9 cellular contexts compared by ENCODE assay signal in genomic region chr6:125357515-125358256, GRCh38. TPM values are rescaled to one million over a fixed set of nuclear protein-coding genes. Genes with fewer than 3 reads are reported as not detected.
DNase-seq lines count a peak whose midpoint lies in the region; ATAC-seq lines count a peak whose summit lies in the region.
"Had no signal": no experiment of that assay in that cellular context is flagged by ENCODE, and none has a peak within 500 bp of the region (broad histone marks: within the 10 kb centered on the region; RNA-seq: fewer than 3 reads in every experiment).

No MANE protein-coding gene starts in this region.

- H3K36me3 Mint-ChIP-seq in naive B cell, result peaks cover 0 to 4% of the 10 kb centered on the region in 2 donors
- H3K36me3 Mint-ChIP-seq: activated naive CD4-positive, alpha-beta T cell treated with anti-CD3 and anti-CD28 coated beads, Interleukin-2, amount 50 U/mL, for 24 hours had no signal

- peak; percentile 65 for ATAC-seq in GM18870 (IDR thresholded peaks at IDR 0.05; ENCODE audit: unreplicated experiment)
- ATAC-seq in naive B cell (ENCODE audit: low read depth in 2 of 2), result peak; percentile 92 to 93

- peaks cover 12 to 25% (median 20%) of the 10 kb centered on the region in 3 donors for H3K4me1 Mint-ChIP-seq in naive B cell

- peak overlapping the region in 1 of 8 donors; percentile 8 for H3K4me3 Mint-ChIP-seq in naive B cell
- H3K4me3 Mint-ChIP-seq: activated naive CD4-positive, alpha-beta T cell treated with anti-CD3 and anti-CD28 coated beads, Interleukin-2, amount 50 U/mL, for 24 hours had no signal

- DNase-seq in H4 (ENCODE audit: low spot score) (peak; percentile 25), NCI-H2227 treated with DMSO at 0.1 percent for 48 hours (lab: John Stamatoyannopoulos, UW) (peak; percentile 1), naive B cell (peak; percentile 24), NCI-H1436 treated with DMSO at 0.1 percent for 48 hours (lab: John Stamatoyannopoulos, UW) (no peak), globus pallidus (ENCODE audit: low spot score) (no peak), NCI-H128 (lab: John Stamatoyannopoulos, UW; ENCODE audit: unreplicated experiment) (no peak), cerebellar nuclear complex (lab: John Stamatoyannopoulos, UW) (no peak)

- peaks cover 19 to 27% (median 25%) of the 10 kb centered on the region in 3 donors for H3K27me3 Mint-ChIP-seq in naive B cell

- no peaks in the 10 kb centered on the region for H3K9me3 Mint-ChIP-seq in naive B cell
- H3K9me3 Mint-ChIP-seq: activated naive CD4-positive, alpha-beta T cell treated with anti-CD3 and anti-CD28 coated beads, Interleukin-2, amount 50 U/mL, for 24 hours had no signal

- peak overlapping the region in 3 of 6 donors; percentile 20 to 44 (median 26) for H3K27ac Mint-ChIP-seq in naive B cell
- H3K27ac Mint-ChIP-seq: activated naive CD4-positive, alpha-beta T cell treated with anti-CD3 and anti-CD28 coated beads, Interleukin-2, amount 50 U/mL, for 24 hours had no signal

RNA-seq across cellular contexts. Expression of gene HDDC2, which starts 55.9 kb away (rescaled TPM):
- total RNA-seq in H4 (2014; rRNA removed; shearing (Covaris generic)), result 80.3 and 86.1 TPM in 2 replicates
- polyA plus RNA-seq in naive B cell (ENCODE audit: low read depth in 6 of 6), result 100 to 1,000 TPM in 3 of 6 donors, 10 to 100 TPM in 3; 79.1 to 137 (median 102) TPM

Comparison
In these comparisons a context has a peak if more than half of its experiments do, and no peak if none do; other contexts are left out.
1. DNase-seq: peak in H4 (single experiment), NCI-H2227 treated with DMSO at 0.1 percent for 48 hours (single experiment) and naive B cell (single experiment); none in NCI-H1436 treated with DMSO at 0.1 percent for 48 hours (single experiment), globus pallidus (single experiment), NCI-H128 (single experiment) and cerebellar nuclear complex (0 of 2).